Comparison of ENCODE assay signal across 8 cellular contexts in genomic region chr1:204506091-204506968, GRCh38. TPM values are rescaled to one million over a fixed set of nuclear protein-coding genes. Genes with fewer than 3 reads are reported as not detected.
A peak's percentile ranks its signal among the peaks of the same experiment; 100 is the strongest.
DNase-seq lines count a peak whose midpoint lies in the region; ATAC-seq and TF ChIP-seq lines count a peak whose summit lies in the region.

No MANE protein-coding gene starts in this region.

- peak overlapping the region; percentile 77 for H3K27ac ChIP-seq in endodermal cell (ENCODE audit: low read depth, low read length)

- peak overlapping the region; percentile 85 to 95 (median 91) for H3K27ac Mint-ChIP-seq in CD14-positive monocyte
- H3K27ac Mint-ChIP-seq in activated CD8-positive, alpha-beta T cell treated with anti-CD3 and anti-CD28 coated beads for 36 hours = peak overlapping the region; percentile 99
- H3K27ac Mint-ChIP-seq in endodermal cell = peak overlapping the region; percentile 82

- H3K27me3 ChIP-seq in endodermal cell (ENCODE audit: control insufficient read depth, insufficient read depth, low read length, poor library complexity, severe bottlenecking) = no peaks in the 10 kb centered on the region

- no peak for DNase-seq in CD14-positive monocyte (ENCODE audit: low spot score)
- DNase-seq in HK-2 (ENCODE audit: unreplicated experiment) = peak; percentile 83
- DNase-seq in NCI-H82 (lab: John Stamatoyannopoulos, UW) = peak; percentile 97
- peak; percentile 87 for DNase-seq in activated CD8-positive, alpha-beta T cell treated with anti-CD3 and anti-CD28 coated beads for 36 hours
- peak; percentile 88 for DNase-seq in endodermal cell
- DNase-seq in midbrain (lab: John Stamatoyannopoulos, UW) = peak; percentile 86
- DNase-seq in stimulated activated CD8-positive, alpha-beta memory T cell treated with anti-CD3 and anti-CD28 coated beads, Interleukin-4, amount 100 ng/mL, for 24 hours (ENCODE audit: low read depth) = peak; percentile 57

- H3K36me3 Mint-ChIP-seq in CD14-positive monocyte (no peaks in the 10 kb centered on the region), endodermal cell (ENCODE audit: low read depth) (no peaks in the 10 kb centered on the region)
- peaks cover 5% of the 10 kb centered on the region for H3K36me3 Mint-ChIP-seq in activated CD8-positive, alpha-beta T cell treated with anti-CD3 and anti-CD28 coated beads for 36 hours (ENCODE audit: low read depth)

- H3K4me1 ChIP-seq in endodermal cell (ENCODE audit: control insufficient read depth, insufficient read depth, low read length) = peaks cover 2% of the 10 kb centered on the region

- POLR2A ChIA-PET in activated CD8-positive, alpha-beta T cell treated with anti-CD3 and anti-CD28 coated beads for 36 hours (lab: Charles Lee) = interaction anchor here (1.2 to 5.1 kb wide), 13 partner anchors 11 to 99 kb away, joined by 3 to 80 read pairs (median 5); partner anchors contain the start of genes MDM4 and PIK3C2B

- no peaks in the 10 kb centered on the region for H3K36me3 ChIP-seq in endodermal cell (ENCODE audit: control insufficient read depth, insufficient read depth, low read length)

- H3K4me3 ChIP-seq in endodermal cell (ENCODE audit: low read length) = peak overlapping the region; percentile 91

- H3K4me1 Mint-ChIP-seq in CD14-positive monocyte (peaks cover 32% of the 10 kb centered on the region), endodermal cell (peaks cover 4% of the 10 kb centered on the region)
- peaks cover 26% of the 10 kb centered on the region for H3K4me1 Mint-ChIP-seq in activated CD8-positive, alpha-beta T cell treated with anti-CD3 and anti-CD28 coated beads for 36 hours (ENCODE audit: low read depth)

- 6 to 10% methylated on average over 15 to 30 of the region's 31 CpGs for WGBS in endodermal cell (ENCODE audit: insufficient coverage in 1 of 2, insufficient read length in 1 of 2), 2 experiments

- no peaks in the 10 kb centered on the region for H3K9me3 ChIP-seq in endodermal cell (ENCODE audit: control insufficient read depth, low read length)

- H3K27me3 Mint-ChIP-seq in CD14-positive monocyte (ENCODE audit: low read depth in 3 of 3) (peaks cover 0 to 2% (median 0%) of the 10 kb centered on the region in 3 donors), endodermal cell (ENCODE audit: insufficient read depth) (no peaks in the 10 kb centered on the region)
- H3K27me3 Mint-ChIP-seq in activated CD8-positive, alpha-beta T cell treated with anti-CD3 and anti-CD28 coated beads for 36 hours = peaks cover 3% of the 10 kb centered on the region

- peak; percentile 28 for ATAC-seq in GM19468 (IDR thresholded peaks at IDR 0.05; ENCODE audit: extremely low read depth, unreplicated experiment)
- ATAC-seq in activated CD8-positive, alpha-beta T cell treated with anti-CD3 and anti-CD28 coated beads for 36 hours = peak; percentile 87

- peak overlapping the region; percentile 18 for H3K9ac ChIP-seq in endodermal cell (ENCODE audit: extremely low read depth, low read length, poor library complexity, severe bottlenecking)

- intact Hi-C loops in CD14-positive monocyte (cut with micrococcal nuclease) = loop anchor here in 1 of 2 donors (5.0 kb wide), 1 partner anchor 94 kb away; the partner anchor contains the start of gene PPP1R15B
- intact Hi-C loops in activated CD8-positive, alpha-beta T cell treated with anti-CD3 and anti-CD28 coated beads for 36 hours (cut with micrococcal nuclease) = no loop called here

- H3K9me3 Mint-ChIP-seq in CD14-positive monocyte (peaks cover 0 to 4% (median 2%) of the 10 kb centered on the region in 7 donors), endodermal cell (no peaks in the 10 kb centered on the region)
- no peaks in the 10 kb centered on the region for H3K9me3 Mint-ChIP-seq in activated CD8-positive, alpha-beta T cell treated with anti-CD3 and anti-CD28 coated beads for 36 hours

- H3K4me3 Mint-ChIP-seq in CD14-positive monocyte (peak overlapping the region; percentile 93 to 95), endodermal cell (peak overlapping the region; percentile 87)
- peak overlapping the region; percentile 89 for H3K4me3 Mint-ChIP-seq in activated CD8-positive, alpha-beta T cell treated with anti-CD3 and anti-CD28 coated beads for 36 hours

- CTCF ChIA-PET in activated CD8-positive, alpha-beta T cell treated with anti-CD3 and anti-CD28 coated beads for 36 hours (lab: Charles Lee) = interaction anchor here (0.9 to 20.8 kb wide), 15 partner anchors 10 to 301 kb away, joined by 3 to 1122 read pairs (median 4); partner anchors contain the start of genes MDM4 and PIK3C2B

- TF ChIP-seq CTCF in CD14-positive monocyte (IDR thresholded peaks at IDR 0.05) = no peak
- no peak for TF ChIP-seq CTCF in activated CD8-positive, alpha-beta T cell treated with anti-CD3 and anti-CD28 coated beads for 36 hours (IDR thresholded peaks at IDR 0.05)
- TF ChIP-seq CTCF in endodermal cell (conservative IDR thresholded peaks at IDR 0.05) = no peak

RNA-seq across cellular contexts. Expression of gene MDM4, which starts 9.9 kb away (rescaled TPM):
- polyA plus RNA-seq in CD14-positive monocyte = 10 to 100 TPM in 1 of 2 donors, 1 to 10 TPM in 1; 7.8 to 10.2 TPM
- total RNA-seq in activated CD8-positive, alpha-beta T cell treated with anti-CD3 and anti-CD28 coated beads for 36 hours = 10 to 100 TPM; 89.6 to 94.8 TPM
- 100 to 1,000 TPM in 1 of 2 donors, 10 to 100 TPM in 1; 65.5 to 161 TPM for total RNA-seq in endodermal cell
- 21.0 TPM for polyA plus RNA-seq in endodermal cell (2013, experiment 1 of 2)
- polyA plus RNA-seq in endodermal cell (2013, experiment 2 of 2) = 23.6 TPM

RNA-seq across cellular contexts. Expression of gene PIK3C2B, which starts 11.7 kb away (rescaled TPM):
- polyA plus RNA-seq in CD14-positive monocyte = under 1 TPM in 1 of 2 donors, not detected in 1; 0.04 TPM
- 10 to 100 TPM; 26.6 to 28.9 TPM for total RNA-seq in activated CD8-positive, alpha-beta T cell treated with anti-CD3 and anti-CD28 coated beads for 36 hours
- total RNA-seq in endodermal cell = 10 to 100 TPM; 21.3 to 23.9 TPM
- polyA plus RNA-seq in endodermal cell (2013, experiment 1 of 2) = 34.1 TPM
- polyA plus RNA-seq in endodermal cell (2013, experiment 2 of 2) = 30.8 TPM
